Comparison of ENCODE assay signal across 7 cellular contexts in genomic region chr5:1652873-1653707, GRCh38.
A peak's percentile ranks its signal among the peaks of the same experiment; 100 is the strongest.
DNase-seq lines count a peak whose midpoint lies in the region; ATAC-seq and TF ChIP-seq lines count a peak whose summit lies in the region.

No MANE protein-coding gene starts in this region.

- ATAC-seq in GM18517 (IDR thresholded peaks at IDR 0.05; ENCODE audit: unreplicated experiment) (peak; percentile 44), GM21786 (IDR thresholded peaks at IDR 0.05; ENCODE audit: unreplicated experiment) (peak; percentile 24)
- peak; percentile 52 for ATAC-seq in effector memory CD8-positive, alpha-beta T cell (replicated peaks)
- peak; percentile 19 for ATAC-seq in stimulated activated naive CD8-positive, alpha-beta T cell treated with anti-CD3 and anti-CD28 coated beads, Interleukin-15, Interleukin-2, amounts not matched to agents 100 U/mL and 50 U/mL, for 24 hours

- H3K27me3 ChIP-seq in stomach: peaks cover 7 to 96% (median 50%) of the 10 kb centered on the region in 3 donors

- H3K9me3 ChIP-seq in stomach: no peaks in the 10 kb centered on the region

- peaks cover 0 to 17% (median 9%) of the 10 kb centered on the region in 4 donors for H3K4me1 ChIP-seq in stomach

- WGBS in stomach, 5 donors: 21 to 35% (median 24%) methylated on average over 18 to 37 of the region's 37 CpGs

- intact Hi-C loops in stomach (cut with DNase I; ENCODE audit: low total_unique reads): no loop called here

- DNase-seq in Kasumi-1 (lab: John Stamatoyannopoulos, UW) (peak; percentile 14 to 36), stomach (no peak)
- DNase-seq in effector memory CD8-positive, alpha-beta T cell: no peak
- DNase-seq in stimulated activated naive CD8-positive, alpha-beta T cell treated with anti-CD3 and anti-CD28 coated beads, Interleukin-15, Interleukin-2, amounts not matched to agents 100 U/mL and 50 U/mL, for 24 hours: no peak
- no peak for DNase-seq in central memory CD4-positive, alpha-beta T cell

- H3K27ac Mint-ChIP-seq in effector memory CD8-positive, alpha-beta T cell: no peak overlapping the region

- H3K36me3 ChIP-seq in stomach: no peaks in the 10 kb centered on the region

- H3K4me3 ChIP-seq in stomach: peak overlapping the region in 1 of 4 donors; percentile 34

- no peaks in the 10 kb centered on the region for H3K4me1 Mint-ChIP-seq in effector memory CD8-positive, alpha-beta T cell (ENCODE audit: low read depth in 2 of 2)

- no peak for TF ChIP-seq EP300 in stomach (IDR thresholded peaks at IDR 0.05)

- H3K9me3 Mint-ChIP-seq in effector memory CD8-positive, alpha-beta T cell: no peaks in the 10 kb centered on the region

- peaks cover 54 to 91% of the 10 kb centered on the region in 2 donors for H3K27me3 Mint-ChIP-seq in effector memory CD8-positive, alpha-beta T cell

- no peak overlapping the region for H3K27ac ChIP-seq in stomach

- H3K4me3 Mint-ChIP-seq in effector memory CD8-positive, alpha-beta T cell: peak overlapping the region in 1 of 2 donors; percentile 50

- TF ChIP-seq POLR2A in stomach (IDR thresholded peaks at IDR 0.05): no peak

- H3K36me3 Mint-ChIP-seq in effector memory CD8-positive, alpha-beta T cell (ENCODE audit: insufficient read depth): no peaks in the 10 kb centered on the region

- TF ChIP-seq CTCF in stomach (IDR thresholded peaks at IDR 0.05): no peak

Comparison
In these comparisons a context has a peak if more than half of its experiments do, and no peak if none do; other contexts are left out.
1. DNase-seq: peak in Kasumi-1 (2 of 2); none in effector memory CD8-positive, alpha-beta T cell (0 of 3), stimulated activated naive CD8-positive, alpha-beta T cell treated with anti-CD3 and anti-CD28 coated beads, Interleukin-15, Interleukin-2, amounts not matched to agents 100 U/mL and 50 U/mL, for 24 hours (single experiment), central memory CD4-positive, alpha-beta T cell (single experiment) and stomach (single experiment).
2. Peak in every context shown above with its lines, with median percentiles within 50 percentile points of each other: ATAC-seq.